8 cellular contexts compared by ENCODE assay signal in genomic region chr5:176387384-176387925, GRCh38. TPM values are rescaled to one million over a fixed set of nuclear protein-coding genes. Genes with fewer than 3 reads are reported as not detected.
DNase-seq lines count a peak whose midpoint lies in the region; ATAC-seq and TF ChIP-seq lines count a peak whose summit lies in the region.
"Had no signal": no experiment of that assay in that cellular context is flagged by ENCODE, and none has a peak within 500 bp of the region (broad histone marks: within the 10 kb centered on the region; RNA-seq: fewer than 3 reads in every experiment).

No MANE protein-coding gene starts in this region.

- TF ChIP-seq CTCF in GM20000 (IDR thresholded peaks at IDR 0.05; ENCODE audit: extremely low read depth, missing control alignments): no peak

- DNase-seq in HT-29 (ENCODE audit: low spot score): peak; percentile 18
- no peak for DNase-seq in activated T-helper 1 cell treated with anti-CD3 and anti-CD28 coated beads, Interleukin-12 subunit alpha, Interleukin-12 subunit beta, Interleukin-2, Interleukin-4 antibody, amounts not matched to agents 30 ng/mL and 10 ng/mL and 1 ng/mL, durations not matched to agents 14 hours and 24 hours and 36 hours (ENCODE audit: low spot score)
- DNase-seq in stimulated activated naive CD8-positive, alpha-beta T cell treated with anti-CD3 and anti-CD28 coated beads, Interleukin-15, amount 100 ng/mL, for 72 hours: no peak
- DNase-seq in GM20000 (ENCODE audit: low spot score): no peak
- DNase-seq: effector CD4-positive, alpha-beta T cell had no signal

- intact Hi-C loops in activated T-helper 1 cell treated with anti-CD3 and anti-CD28 coated beads, Interleukin-12 subunit alpha, Interleukin-12 subunit beta, Interleukin-2, Interleukin-4 antibody, amounts not matched to agents 30 ng/mL and 10 ng/mL and 1 ng/mL, durations not matched to agents 14 hours and 24 hours and 36 hours (cut with micrococcal nuclease): loop anchor here (5.0 to 10.0 kb wide), 2 partner anchors 150 to 1167 kb away; partner anchors contain the start of genes FAM193B and SIMC1

- peak overlapping the region; percentile 66 for H3K4me3 ChIP-seq in iPS-18c (ENCODE audit: insufficient read depth, low read depth, low read length)

- no peaks in the 10 kb centered on the region for H3K9me3 ChIP-seq in iPS-18c (ENCODE audit: control insufficient read depth, insufficient read depth, low read length)

- no peak for ATAC-seq in stimulated activated naive CD8-positive, alpha-beta T cell treated with anti-CD3 and anti-CD28 coated beads, Interleukin-15, amount 100 ng/mL, for 72 hours
- no peak for ATAC-seq in HG03354 (IDR thresholded peaks at IDR 0.05; ENCODE audit: poor library complexity, severe bottlenecking, unreplicated experiment)
- ATAC-seq in HG03439 (IDR thresholded peaks at IDR 0.05; ENCODE audit: unreplicated experiment): no peak

- peaks cover 48% of the 10 kb centered on the region for H3K36me3 Mint-ChIP-seq in activated T-helper 1 cell treated with anti-CD3 and anti-CD28 coated beads, Interleukin-12 subunit alpha, Interleukin-12 subunit beta, Interleukin-2, Interleukin-4 antibody, amounts not matched to agents 30 ng/mL and 10 ng/mL and 1 ng/mL, durations not matched to agents 14 hours and 24 hours and 36 hours (ENCODE audit: low read depth)

- no peaks in the 10 kb centered on the region for H3K27me3 Mint-ChIP-seq in activated T-helper 1 cell treated with anti-CD3 and anti-CD28 coated beads, Interleukin-12 subunit alpha, Interleukin-12 subunit beta, Interleukin-2, Interleukin-4 antibody, amounts not matched to agents 30 ng/mL and 10 ng/mL and 1 ng/mL, durations not matched to agents 14 hours and 24 hours and 36 hours (ENCODE audit: insufficient read depth)
- H3K27me3 Mint-ChIP-seq in stimulated activated naive CD8-positive, alpha-beta T cell treated with anti-CD3 and anti-CD28 coated beads, Interleukin-15, amount 100 ng/mL, for 72 hours: no peaks in the 10 kb centered on the region

- peak overlapping the region; percentile 100 for H3K4me3 Mint-ChIP-seq in activated T-helper 1 cell treated with anti-CD3 and anti-CD28 coated beads, Interleukin-12 subunit alpha, Interleukin-12 subunit beta, Interleukin-2, Interleukin-4 antibody, amounts not matched to agents 30 ng/mL and 10 ng/mL and 1 ng/mL, durations not matched to agents 14 hours and 24 hours and 36 hours
- H3K4me3 Mint-ChIP-seq in stimulated activated naive CD8-positive, alpha-beta T cell treated with anti-CD3 and anti-CD28 coated beads, Interleukin-15, amount 100 ng/mL, for 72 hours: peak overlapping the region; percentile 100

- H3K9me3 Mint-ChIP-seq in activated T-helper 1 cell treated with anti-CD3 and anti-CD28 coated beads, Interleukin-12 subunit alpha, Interleukin-12 subunit beta, Interleukin-2, Interleukin-4 antibody, amounts not matched to agents 30 ng/mL and 10 ng/mL and 1 ng/mL, durations not matched to agents 14 hours and 24 hours and 36 hours: no peaks in the 10 kb centered on the region
- no peaks in the 10 kb centered on the region for H3K9me3 Mint-ChIP-seq in stimulated activated naive CD8-positive, alpha-beta T cell treated with anti-CD3 and anti-CD28 coated beads, Interleukin-15, amount 100 ng/mL, for 72 hours

- peaks cover 44% of the 10 kb centered on the region for H3K4me1 Mint-ChIP-seq in activated T-helper 1 cell treated with anti-CD3 and anti-CD28 coated beads, Interleukin-12 subunit alpha, Interleukin-12 subunit beta, Interleukin-2, Interleukin-4 antibody, amounts not matched to agents 30 ng/mL and 10 ng/mL and 1 ng/mL, durations not matched to agents 14 hours and 24 hours and 36 hours (ENCODE audit: low read depth)
- H3K4me1 Mint-ChIP-seq in stimulated activated naive CD8-positive, alpha-beta T cell treated with anti-CD3 and anti-CD28 coated beads, Interleukin-15, amount 100 ng/mL, for 72 hours: peaks cover 50% of the 10 kb centered on the region

- H3K27ac Mint-ChIP-seq in activated T-helper 1 cell treated with anti-CD3 and anti-CD28 coated beads, Interleukin-12 subunit alpha, Interleukin-12 subunit beta, Interleukin-2, Interleukin-4 antibody, amounts not matched to agents 30 ng/mL and 10 ng/mL and 1 ng/mL, durations not matched to agents 14 hours and 24 hours and 36 hours: peak overlapping the region; percentile 98
- H3K27ac Mint-ChIP-seq in stimulated activated naive CD8-positive, alpha-beta T cell treated with anti-CD3 and anti-CD28 coated beads, Interleukin-15, amount 100 ng/mL, for 72 hours: peak overlapping the region; percentile 100

RNA-seq across cellular contexts. Expression of gene NOP16, which starts 0.9 kb away (rescaled TPM):
- 77.1 and 82.4 TPM in 2 replicates for total RNA-seq in HT-29 (2014; rRNA removed; shearing (Covaris generic))
- 111 TPM in 2 replicates for total RNA-seq in activated T-helper 1 cell treated with anti-CD3 and anti-CD28 coated beads, Interleukin-12 subunit alpha, Interleukin-12 subunit beta, Interleukin-2, Interleukin-4 antibody, amounts not matched to agents 30 ng/mL and 10 ng/mL and 1 ng/mL, durations not matched to agents 14 hours and 24 hours and 36 hours

RNA-seq across cellular contexts. Expression of gene HIGD2A, which starts 1.1 kb away (rescaled TPM):
- total RNA-seq in HT-29 (2014; rRNA removed; shearing (Covaris generic)): 142 and 166 TPM in 2 replicates
- 93.2 and 93.5 TPM in 2 replicates for total RNA-seq in activated T-helper 1 cell treated with anti-CD3 and anti-CD28 coated beads, Interleukin-12 subunit alpha, Interleukin-12 subunit beta, Interleukin-2, Interleukin-4 antibody, amounts not matched to agents 30 ng/mL and 10 ng/mL and 1 ng/mL, durations not matched to agents 14 hours and 24 hours and 36 hours

RNA-seq across cellular contexts. Expression of gene ARL10, which starts 22.2 kb away (rescaled TPM):
- 0.03 TPM in 1 of 2 replicates, not detected in the other for total RNA-seq in HT-29 (2014; rRNA removed; shearing (Covaris generic))
- total RNA-seq in activated T-helper 1 cell treated with anti-CD3 and anti-CD28 coated beads, Interleukin-12 subunit alpha, Interleukin-12 subunit beta, Interleukin-2, Interleukin-4 antibody, amounts not matched to agents 30 ng/mL and 10 ng/mL and 1 ng/mL, durations not matched to agents 14 hours and 24 hours and 36 hours: 19.4 and 22.3 TPM in 2 replicates

RNA-seq across cellular contexts. Expression of gene KIAA1191, which starts 25.9 kb away (rescaled TPM):
- 43.6 and 53.5 TPM in 2 replicates for total RNA-seq in HT-29 (2014; rRNA removed; shearing (Covaris generic))
- total RNA-seq in activated T-helper 1 cell treated with anti-CD3 and anti-CD28 coated beads, Interleukin-12 subunit alpha, Interleukin-12 subunit beta, Interleukin-2, Interleukin-4 antibody, amounts not matched to agents 30 ng/mL and 10 ng/mL and 1 ng/mL, durations not matched to agents 14 hours and 24 hours and 36 hours: 60.9 and 63.4 TPM in 2 replicates

RNA-seq across cellular contexts. Expression of gene CLTB, which starts 28.9 kb away (rescaled TPM):
- total RNA-seq in HT-29 (2014; rRNA removed; shearing (Covaris generic)): 87.3 and 97.2 TPM in 2 replicates
- 71.6 and 84.0 TPM in 2 replicates for total RNA-seq in activated T-helper 1 cell treated with anti-CD3 and anti-CD28 coated beads, Interleukin-12 subunit alpha, Interleukin-12 subunit beta, Interleukin-2, Interleukin-4 antibody, amounts not matched to agents 30 ng/mL and 10 ng/mL and 1 ng/mL, durations not matched to agents 14 hours and 24 hours and 36 hours

Comparison
In these comparisons a context has a peak if more than half of its experiments do, and no peak if none do; other contexts are left out.
1. RNA of gene ARL10, which starts 22.2 kb away (total RNA-seq): 19.4 to 22.3 TPM in activated T-helper 1 cell treated with anti-CD3 and anti-CD28 coated beads, Interleukin-12 subunit alpha, Interleukin-12 subunit beta, Interleukin-2, Interleukin-4 antibody, amounts not matched to agents 30 ng/mL and 10 ng/mL and 1 ng/mL, durations not matched to agents 14 hours and 24 hours and 36 hours; 0.03 TPM in HT-29; every median in the first group is over 10 times any median in the second.